Comparison of ENCODE assay signal across 33 cellular contexts in genomic region chrX:29254515-29254914, GRCh38.
DNase-seq lines count a peak whose midpoint lies in the region; ATAC-seq, FAIRE-seq and TF ChIP-seq lines count a peak whose summit lies in the region.
"Had no signal": no experiment of that assay in that cellular context is flagged by ENCODE, and none has a peak within 500 bp of the region (broad histone marks: within the 10 kb centered on the region; RNA-seq: fewer than 3 reads in every experiment).

No MANE protein-coding gene starts in this region.

- no peaks in the 10 kb centered on the region for H3K9me2 ChIP-seq in neural cell (ENCODE audit: insufficient read depth, low read length)

- H3K36me3 ChIP-seq in astrocyte (ENCODE audit: insufficient read depth, low read length): no peaks in the 10 kb centered on the region
- H3K36me3 ChIP-seq in neural cell (ENCODE audit: insufficient read depth, low read length): no peaks in the 10 kb centered on the region
- H3K36me3 ChIP-seq in upper lobe of right lung: no peaks in the 10 kb centered on the region
- H3K36me3 ChIP-seq: BE2C; BLaER1; BLaER1 treated with 17β-estradiol and CSF1 and Interleukin-3, amounts not matched to agents 10 nM and 100 nM had no signal

- H3K4me1 Mint-ChIP-seq in astrocyte (ENCODE audit: low read depth, unreplicated experiment) (no peaks in the 10 kb centered on the region), osteocyte (ENCODE audit: unreplicated experiment) (peaks cover 5% of the 10 kb centered on the region)
- H3K4me1 Mint-ChIP-seq: B cell; CD14-positive monocyte; CD4-positive, alpha-beta memory T cell; CD4-positive, CD25-positive, alpha-beta regulatory T cell; CD8-positive, alpha-beta memory T cell had no signal

- H3K36me3 Mint-ChIP-seq in astrocyte (ENCODE audit: low read depth, unreplicated experiment) (no peaks in the 10 kb centered on the region), osteocyte (ENCODE audit: unreplicated experiment) (no peaks in the 10 kb centered on the region)
- H3K36me3 Mint-ChIP-seq: CD14-positive monocyte; CD4-positive, alpha-beta memory T cell; CD4-positive, CD25-positive, alpha-beta regulatory T cell; CD8-positive, alpha-beta memory T cell; CD8-positive, alpha-beta T cell had no signal

- H3K27me3 ChIP-seq in astrocyte (ENCODE audit: insufficient read depth, low read length): no peaks in the 10 kb centered on the region
- H3K27me3 ChIP-seq in neural cell (ENCODE audit: insufficient read depth, low read depth, low read length): no peaks in the 10 kb centered on the region
- H3K27me3 ChIP-seq in upper lobe of right lung: no peaks in the 10 kb centered on the region
- H3K27me3 ChIP-seq: BE2C; BLaER1; BLaER1 treated with 17β-estradiol and CSF1 and Interleukin-3, amounts not matched to agents 10 nM and 100 nM had no signal

- H3K79me2 ChIP-seq in astrocyte (ENCODE audit: insufficient read depth, low read length) (no peaks in the 10 kb centered on the region), neural cell (replicated peaks; ENCODE audit: insufficient read depth, low read length) (no peaks in the 10 kb centered on the region)

- no peak for ATAC-seq in upper lobe of right lung
- ATAC-seq: A549; CD8-positive, alpha-beta T cell had no signal

- TF ChIP-seq EP300 in neural cell (conservative IDR thresholded peaks at IDR 0.05; ENCODE audit: poor library complexity, severe bottlenecking): peak; percentile 84

- no peaks in the 10 kb centered on the region for H3F3A ChIP-seq in neural cell (ENCODE audit: insufficient read depth, low read length, poor library complexity, severe bottlenecking)

- H3K9ac ChIP-seq in astrocyte (ENCODE audit: low read length): no peak overlapping the region
- H3K9ac ChIP-seq in neural cell (ENCODE audit: low read length): no peak overlapping the region
- H3K9ac ChIP-seq: BLaER1; BLaER1 treated with 17β-estradiol and CSF1 and Interleukin-3, amounts not matched to agents 10 nM and 100 nM had no signal

- TF ChIP-seq CTCF in astrocyte (IDR thresholded peaks at IDR 0.05; ENCODE audit: insufficient read depth, low read depth, low read length) (no peak), neural cell (IDR thresholded peaks at IDR 0.05; ENCODE audit: poor library complexity, severe bottlenecking) (no peak), osteocyte (IDR thresholded peaks at IDR 0.05) (no peak), upper lobe of right lung (IDR thresholded peaks at IDR 0.05) (no peak)

- no peaks in the 10 kb centered on the region for H4K20me1 ChIP-seq in astrocyte (ENCODE audit: insufficient read depth, low read length)
- H4K20me1 ChIP-seq in neural cell (ENCODE audit: insufficient read depth): no peaks in the 10 kb centered on the region
- H4K20me1 ChIP-seq: BLaER1; BLaER1 treated with 17β-estradiol and CSF1 and Interleukin-3, amounts not matched to agents 10 nM and 100 nM had no signal

- no peaks in the 10 kb centered on the region for H3K4me1 ChIP-seq in astrocyte (ENCODE audit: insufficient read depth, low read length)
- no peaks in the 10 kb centered on the region for H3K4me1 ChIP-seq in upper lobe of right lung
- H3K4me1 ChIP-seq: A549; BE2C; BLaER1; BLaER1 treated with 17β-estradiol and CSF1 and Interleukin-3, amounts not matched to agents 10 nM and 100 nM; Caco-2 had no signal

- no peaks in the 10 kb centered on the region for H3K9me3 Mint-ChIP-seq in astrocyte (ENCODE audit: unreplicated experiment)
- no peaks in the 10 kb centered on the region for H3K9me3 Mint-ChIP-seq in osteocyte (ENCODE audit: unreplicated experiment)
- H3K9me3 Mint-ChIP-seq: CD14-positive monocyte; CD4-positive, alpha-beta memory T cell had no signal

- no peak for TF ChIP-seq RAD21 in neural cell (conservative IDR thresholded peaks at IDR 0.05)

- H3K4me3 Mint-ChIP-seq in astrocyte (ENCODE audit: unreplicated experiment): no peak overlapping the region
- no peak overlapping the region for H3K4me3 Mint-ChIP-seq in osteocyte (ENCODE audit: unreplicated experiment)
- H3K4me3 Mint-ChIP-seq: B cell; CD14-positive monocyte; CD4-positive, alpha-beta memory T cell; CD4-positive, alpha-beta T cell; CD4-positive, CD25-positive, alpha-beta regulatory T cell; CD8-positive, alpha-beta memory T cell; CD8-positive, alpha-beta T cell had no signal

- DNase-seq in astrocyte (ENCODE audit: low read depth) (no peak), osteocyte (ENCODE audit: extremely low spot score, unreplicated experiment) (no peak), upper lobe of right lung (no peak)
- DNase-seq: 8988T; ACHN; AML-193; BE2C; C1 segment of cervical spinal cord; Caco-2; Calu3; CD4-positive, alpha-beta memory T cell; CD4-positive, alpha-beta T cell; CD4-positive, CD25-positive, alpha-beta regulatory T cell; CD8-positive, alpha-beta memory T cell; CD8-positive, alpha-beta T cell; COR-L47; DMS 273 treated with DMSO at 0.1 percent for 48 hours; DMS153; DMS53; DMS79; DMS79 treated with DMSO at 0.1 percent for 48 hours; DND-41; EL had no signal

- H3K4me2 ChIP-seq in astrocyte (ENCODE audit: low read length) (no peak overlapping the region), neural cell (ENCODE audit: low read length) (no peak overlapping the region)
- H3K4me2 ChIP-seq: A549; BLaER1; BLaER1 treated with 17β-estradiol and CSF1 and Interleukin-3, amounts not matched to agents 10 nM and 100 nM had no signal

- H3K9me3 ChIP-seq in astrocyte (ENCODE audit: insufficient read depth, low read depth, low read length) (no peaks in the 10 kb centered on the region), neural cell (ENCODE audit: low read length) (no peaks in the 10 kb centered on the region), upper lobe of right lung (no peaks in the 10 kb centered on the region)
- H3K9me3 ChIP-seq: A549; BE2C; BLaER1; BLaER1 treated with 17β-estradiol and CSF1 and Interleukin-3, amounts not matched to agents 10 nM and 100 nM; Caco-2 had no signal

- peak; percentile 98 for FAIRE-seq in astrocyte (lab: Jason Lieb, UNC)
- FAIRE-seq: A204.1, D721Med had no signal

- H3K27ac Mint-ChIP-seq in astrocyte (ENCODE audit: unreplicated experiment): no peak overlapping the region
- H3K27ac Mint-ChIP-seq in osteocyte (ENCODE audit: unreplicated experiment): no peak overlapping the region
- H3K27ac Mint-ChIP-seq: B cell; CD14-positive monocyte; CD4-positive, alpha-beta memory T cell; CD4-positive, alpha-beta T cell; CD4-positive, CD25-positive, alpha-beta regulatory T cell; CD8-positive, alpha-beta T cell had no signal

- H2AFZ ChIP-seq in astrocyte (ENCODE audit: low read depth, low read length) (no peak overlapping the region), neural cell (ENCODE audit: low read depth, low read length) (no peak overlapping the region)

- H3K27me3 Mint-ChIP-seq in astrocyte (ENCODE audit: low read depth, unreplicated experiment) (no peaks in the 10 kb centered on the region), osteocyte (ENCODE audit: unreplicated experiment) (no peaks in the 10 kb centered on the region)
- H3K27me3 Mint-ChIP-seq: B cell; CD4-positive, alpha-beta memory T cell; CD4-positive, alpha-beta T cell; CD4-positive, CD25-positive, alpha-beta regulatory T cell; CD8-positive, alpha-beta memory T cell had no signal

- H3K4me3 ChIP-seq in astrocyte (ENCODE audit: insufficient read depth, low read depth, low read length) (no peak overlapping the region), neural cell (ENCODE audit: low read length) (no peak overlapping the region), upper lobe of right lung (no peak overlapping the region)
- H3K4me3 ChIP-seq: A549; BLaER1; BLaER1 treated with 17β-estradiol and CSF1 and Interleukin-3, amounts not matched to agents 10 nM and 100 nM had no signal

- intact Hi-C loops in upper lobe of right lung (cut with DNase I): no loop called here

- H3K27ac ChIP-seq in astrocyte (ENCODE audit: low read depth, low read length) (no peak overlapping the region), neural cell (ENCODE audit: low read length) (no peak overlapping the region), upper lobe of right lung (no peak overlapping the region)
- H3K27ac ChIP-seq: 22Rv1; A549; BLaER1; BLaER1 treated with 17β-estradiol and CSF1 and Interleukin-3, amounts not matched to agents 10 nM and 100 nM; C4-2B had no signal

TF ChIP-seq in neural cell, 6 proteins besides CTCF, POLR2A, EP300 and RAD21:
- TF ChIP-seq, protein P1, sequence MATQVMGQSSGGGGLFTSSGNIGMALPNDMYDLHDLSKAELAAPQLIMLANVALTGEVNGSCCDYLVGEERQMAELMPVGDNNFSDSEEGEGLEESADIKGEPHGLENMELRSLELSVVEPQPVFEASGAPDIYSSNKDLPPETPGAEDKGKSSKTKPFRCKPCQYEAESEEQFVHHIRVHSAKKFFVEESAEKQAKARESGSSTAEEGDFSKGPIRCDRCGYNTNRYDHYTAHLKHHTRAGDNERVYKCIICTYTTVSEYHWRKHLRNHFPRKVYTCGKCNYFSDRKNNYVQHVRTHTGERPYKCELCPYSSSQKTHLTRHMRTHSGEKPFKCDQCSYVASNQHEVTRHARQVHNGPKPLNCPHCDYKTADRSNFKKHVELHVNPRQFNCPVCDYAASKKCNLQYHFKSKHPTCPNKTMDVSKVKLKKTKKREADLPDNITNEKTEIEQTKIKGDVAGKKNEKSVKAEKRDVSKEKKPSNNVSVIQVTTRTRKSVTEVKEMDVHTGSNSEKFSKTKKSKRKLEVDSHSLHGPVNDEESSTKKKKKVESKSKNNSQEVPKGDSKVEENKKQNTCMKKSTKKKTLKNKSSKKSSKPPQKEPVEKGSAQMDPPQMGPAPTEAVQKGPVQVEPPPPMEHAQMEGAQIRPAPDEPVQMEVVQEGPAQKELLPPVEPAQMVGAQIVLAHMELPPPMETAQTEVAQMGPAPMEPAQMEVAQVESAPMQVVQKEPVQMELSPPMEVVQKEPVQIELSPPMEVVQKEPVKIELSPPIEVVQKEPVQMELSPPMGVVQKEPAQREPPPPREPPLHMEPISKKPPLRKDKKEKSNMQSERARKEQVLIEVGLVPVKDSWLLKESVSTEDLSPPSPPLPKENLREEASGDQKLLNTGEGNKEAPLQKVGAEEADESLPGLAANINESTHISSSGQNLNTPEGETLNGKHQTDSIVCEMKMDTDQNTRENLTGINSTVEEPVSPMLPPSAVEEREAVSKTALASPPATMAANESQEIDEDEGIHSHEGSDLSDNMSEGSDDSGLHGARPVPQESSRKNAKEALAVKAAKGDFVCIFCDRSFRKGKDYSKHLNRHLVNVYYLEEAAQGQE (IDR thresholded peaks at IDR 0.05; ENCODE audit: borderline replicate concordance): peak; percentile 59
- TF ChIP-seq POLR2AphosphoS5 (IDR thresholded peaks at IDR 0.05) (peak; percentile 70), MXI1 (conservative IDR thresholded peaks at IDR 0.05; ENCODE audit: poor library complexity, severe bottlenecking) (no peak)
